11 cellular contexts compared by ENCODE assay signal in genomic region chr20:56788041-56788670, GRCh38.
DNase-seq lines count a peak whose midpoint lies in the region; ATAC-seq and TF ChIP-seq lines count a peak whose summit lies in the region.
"Had no signal": no experiment of that assay in that cellular context is flagged by ENCODE, and none has a peak within 500 bp of the region (broad histone marks: within the 10 kb centered on the region; RNA-seq: fewer than 3 reads in every experiment).

No MANE protein-coding gene starts in this region.

- H3K14ac ChIP-seq in mesenchymal stem cell (ENCODE audit: low read length in 2 of 2) = no peak overlapping the region

- TF ChIP-seq CTCF in cardiac fibroblast (IDR thresholded peaks at IDR 0.05; ENCODE audit: low read depth, low read length) = no peak

- peak overlapping the region; percentile 91 for H3K27ac ChIP-seq in mesenchymal stem cell (ENCODE audit: low read length, poor library complexity, severe bottlenecking)
- H3K27ac ChIP-seq: coronary artery, VCaP had no signal

- no peaks in the 10 kb centered on the region for H3K36me3 ChIP-seq in MG63
- no peaks in the 10 kb centered on the region for H3K36me3 ChIP-seq in mesenchymal stem cell (ENCODE audit: control insufficient read depth in 1 of 2, insufficient read depth in 2 of 2, low read depth in 1 of 2, low read length in 2 of 2)

- H2BK5ac ChIP-seq in mesenchymal stem cell (ENCODE audit: low read depth, low read length, poor library complexity, severe bottlenecking) = peak overlapping the region; percentile 78

- peak overlapping the region in 1 of 2 experiments; percentile 16 for H3K23ac ChIP-seq in mesenchymal stem cell (ENCODE audit: low read length in 2 of 2)

- no peak overlapping the region for H3K4me3 ChIP-seq in MG63
- no peak overlapping the region for H3K4me3 ChIP-seq in cardiac fibroblast (replicated peaks in 1 of 2; ENCODE audit: low read depth in 2 of 2, low read length in 2 of 2)
- H3K4me3 ChIP-seq in mesenchymal stem cell (ENCODE audit: insufficient read depth in 1 of 2, low read depth in 1 of 2, low read length in 2 of 2) = peak overlapping the region in 1 of 2 experiments; percentile 39
- H3K4me3 ChIP-seq: coronary artery had no signal

- peaks cover 8% of the 10 kb centered on the region for H3K4me1 ChIP-seq in mesenchymal stem cell (ENCODE audit: control insufficient read depth, insufficient read depth, low read depth, low read length)

- WGBS in mesenchymal stem cell = 36% methylated on average over 7 of the region's 7 CpGs

- H2BK15ac ChIP-seq in mesenchymal stem cell (ENCODE audit: low read depth, poor library complexity, severe bottlenecking) = no peak overlapping the region

- no peak overlapping the region for H2AFZ ChIP-seq in mesenchymal stem cell (ENCODE audit: low read depth, low read length)

- peak overlapping the region in 1 of 2 experiments; percentile 14 for H3K4ac ChIP-seq in mesenchymal stem cell (ENCODE audit: low read depth in 1 of 2, low read length in 2 of 2)

- peak overlapping the region; percentile 83 for H3K9ac ChIP-seq in mesenchymal stem cell (ENCODE audit: low read length)

- no peak overlapping the region for H3K4me2 ChIP-seq in mesenchymal stem cell (ENCODE audit: low read length, poor library complexity, severe bottlenecking)

- H2AK5ac ChIP-seq in mesenchymal stem cell (ENCODE audit: low read length, severe bottlenecking) = peak overlapping the region; percentile 86

- H4K91ac ChIP-seq in mesenchymal stem cell (ENCODE audit: low read length) = no peak overlapping the region

- DNase-seq in AG08395 (ENCODE audit: low spot score) (peak; percentile 89), MG63 (peak; percentile 89), cardiac fibroblast (ENCODE audit: low read depth in 2 of 2) (peak; percentile 83 to 98), mesenchymal stem cell (peak; percentile 98), epidermal melanocyte (ENCODE audit: insufficient read length, low spot score) (no peak)
- no peak for DNase-seq in central memory CD4-positive, alpha-beta T cell
- DNase-seq: NCI-H1105 had no signal

- no peak for ATAC-seq in GM21367 (IDR thresholded peaks at IDR 0.05; ENCODE audit: unreplicated experiment)
- no peak for ATAC-seq in GM18868 (IDR thresholded peaks at IDR 0.05; ENCODE audit: unreplicated experiment)

- no peaks in the 10 kb centered on the region for H3K9me3 ChIP-seq in MG63
- no peaks in the 10 kb centered on the region for H3K9me3 ChIP-seq in mesenchymal stem cell (ENCODE audit: control insufficient read depth, low read length)

- no peaks in the 10 kb centered on the region for H3K79me1 ChIP-seq in mesenchymal stem cell (replicated peaks; ENCODE audit: low read length, poor library complexity, severe bottlenecking)

- H3K18ac ChIP-seq in mesenchymal stem cell (ENCODE audit: low read depth in 1 of 2, low read length in 2 of 2) = peak overlapping the region; percentile 59 to 70

- H4K8ac ChIP-seq in mesenchymal stem cell (ENCODE audit: low read length) = peak overlapping the region; percentile 73

- H2BK120ac ChIP-seq in mesenchymal stem cell (ENCODE audit: low read depth, low read length) = no peak overlapping the region

- peak overlapping the region in 1 of 2 experiments; percentile 82 for H2BK12ac ChIP-seq in mesenchymal stem cell (ENCODE audit: low read length in 2 of 2)

- H3K27me3 ChIP-seq in MG63 (no peaks in the 10 kb centered on the region), mesenchymal stem cell (ENCODE audit: control insufficient read depth in 1 of 2, insufficient read depth in 1 of 2, low read length in 2 of 2) (no peaks in the 10 kb centered on the region)

Comparison
In these comparisons a context has a peak if more than half of its experiments do, and no peak if none do; other contexts are left out.
1. DNase-seq: peak in AG08395 (single experiment), MG63 (single experiment), cardiac fibroblast (2 of 2) and mesenchymal stem cell (single experiment); none in central memory CD4-positive, alpha-beta T cell (single experiment) and epidermal melanocyte (single experiment).